1 cellular context compared by ENCODE assay signal in the genomic region with DNA sequence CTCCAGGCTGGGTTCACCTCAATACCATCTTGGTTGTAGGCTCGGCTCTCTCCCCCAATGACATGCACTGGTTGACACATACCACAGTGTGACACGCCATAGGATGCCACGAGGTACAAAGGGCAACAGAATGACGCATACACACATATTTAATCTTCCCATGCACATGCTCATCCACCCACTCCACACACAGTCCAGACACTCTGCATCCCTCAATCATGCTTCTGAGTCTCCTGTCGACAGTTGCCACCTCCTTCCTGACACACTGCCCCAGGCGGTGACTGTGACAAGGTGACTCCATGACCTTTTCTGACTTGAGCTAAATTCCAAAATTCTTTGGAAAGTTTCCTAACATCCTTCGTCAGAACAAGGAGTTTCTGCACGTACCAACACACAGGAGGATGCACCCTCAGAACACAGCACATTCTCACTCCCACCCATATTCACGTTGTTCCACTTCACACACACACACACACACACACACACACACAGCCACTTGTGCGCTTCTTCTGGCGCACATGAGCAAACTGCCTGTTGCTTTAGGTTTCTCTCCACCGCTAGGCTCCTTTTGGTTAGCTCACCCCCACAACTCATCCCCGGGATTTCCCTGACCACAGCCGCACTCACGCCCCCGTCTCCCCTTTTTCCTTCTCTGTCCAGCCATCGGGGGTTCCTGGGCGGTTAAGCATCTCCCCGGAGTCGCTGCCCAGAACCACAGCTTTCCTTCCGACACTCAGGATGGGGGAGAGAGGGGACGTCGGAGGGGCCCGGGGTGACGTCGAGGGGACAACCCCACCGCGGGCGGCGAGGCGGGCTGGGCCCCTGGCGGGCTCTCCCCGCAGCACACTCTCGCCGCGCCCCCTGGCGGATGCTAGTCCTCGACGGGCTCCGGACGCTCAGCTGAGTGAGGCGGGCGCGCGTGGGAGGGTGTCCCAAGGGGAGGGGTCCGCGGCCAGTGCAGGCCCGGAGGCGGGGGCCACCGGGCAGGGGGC.
TF ChIP-seq lines count a peak whose summit lies in the region.

No MANE protein-coding gene starts in this region.

TF ChIP-seq in K562, 482 proteins besides CTCF, POLR2A, EP300 and RAD21 (continued from another document and continues in another):
- TF ChIP-seq, protein P1, sequence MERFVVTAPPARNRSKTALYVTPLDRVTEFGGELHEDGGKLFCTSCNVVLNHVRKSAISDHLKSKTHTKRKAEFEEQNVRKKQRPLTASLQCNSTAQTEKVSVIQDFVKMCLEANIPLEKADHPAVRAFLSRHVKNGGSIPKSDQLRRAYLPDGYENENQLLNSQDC (CRISPR knock-in tag; IDR thresholded peaks at IDR 0.05) = no peak
- TF ChIP-seq BDP1 (IDR thresholded peaks at IDR 0.05; ENCODE audit: insufficient read depth, insufficient read length) = no peak
- TF ChIP-seq, protein P2, sequence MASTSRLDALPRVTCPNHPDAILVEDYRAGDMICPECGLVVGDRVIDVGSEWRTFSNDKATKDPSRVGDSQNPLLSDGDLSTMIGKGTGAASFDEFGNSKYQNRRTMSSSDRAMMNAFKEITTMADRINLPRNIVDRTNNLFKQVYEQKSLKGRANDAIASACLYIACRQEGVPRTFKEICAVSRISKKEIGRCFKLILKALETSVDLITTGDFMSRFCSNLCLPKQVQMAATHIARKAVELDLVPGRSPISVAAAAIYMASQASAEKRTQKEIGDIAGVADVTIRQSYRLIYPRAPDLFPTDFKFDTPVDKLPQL (IDR thresholded peaks at IDR 0.05; ENCODE audit: extremely low read depth, insufficient read length) = no peak
- no peak for TF ChIP-seq PHTF2 (CRISPR knock-in tag; IDR thresholded peaks at IDR 0.05)
- TF ChIP-seq EGR1 (conservative IDR thresholded peaks at IDR 0.05) = peak; percentile 82
- TF ChIP-seq ZBTB7A (IDR thresholded peaks at IDR 0.05; ENCODE audit: borderline replicate concordance, control insufficient read depth, low read depth, low read length) = peak; percentile 93
- TF ChIP-seq WHSC1 (IDR thresholded peaks at IDR 0.05; ENCODE audit: low read length) = no peak
- TF ChIP-seq DPF2 (IDR thresholded peaks at IDR 0.05) = 0 out of 2 replicates have a peak, but pooled peaks have one; percentile 18
- TF ChIP-seq, protein P3, sequence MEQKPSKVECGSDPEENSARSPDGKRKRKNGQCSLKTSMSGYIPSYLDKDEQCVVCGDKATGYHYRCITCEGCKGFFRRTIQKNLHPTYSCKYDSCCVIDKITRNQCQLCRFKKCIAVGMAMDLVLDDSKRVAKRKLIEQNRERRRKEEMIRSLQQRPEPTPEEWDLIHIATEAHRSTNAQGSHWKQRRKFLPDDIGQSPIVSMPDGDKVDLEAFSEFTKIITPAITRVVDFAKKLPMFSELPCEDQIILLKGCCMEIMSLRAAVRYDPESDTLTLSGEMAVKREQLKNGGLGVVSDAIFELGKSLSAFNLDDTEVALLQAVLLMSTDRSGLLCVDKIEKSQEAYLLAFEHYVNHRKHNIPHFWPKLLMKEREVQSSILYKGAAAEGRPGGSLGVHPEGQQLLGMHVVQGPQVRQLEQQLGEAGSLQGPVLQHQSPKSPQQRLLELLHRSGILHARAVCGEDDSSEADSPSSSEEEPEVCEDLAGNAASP (IDR thresholded peaks at IDR 0.05) = no peak
- TF ChIP-seq SAP30 (IDR thresholded peaks at IDR 0.05; ENCODE audit: borderline replicate concordance, insufficient read depth, low read depth, low read length, poor library complexity, severe bottlenecking) = no peak
- no peak for TF ChIP-seq SIRT6 (IDR thresholded peaks at IDR 0.05; ENCODE audit: low read depth, low read length)
- TF ChIP-seq, protein P4, sequence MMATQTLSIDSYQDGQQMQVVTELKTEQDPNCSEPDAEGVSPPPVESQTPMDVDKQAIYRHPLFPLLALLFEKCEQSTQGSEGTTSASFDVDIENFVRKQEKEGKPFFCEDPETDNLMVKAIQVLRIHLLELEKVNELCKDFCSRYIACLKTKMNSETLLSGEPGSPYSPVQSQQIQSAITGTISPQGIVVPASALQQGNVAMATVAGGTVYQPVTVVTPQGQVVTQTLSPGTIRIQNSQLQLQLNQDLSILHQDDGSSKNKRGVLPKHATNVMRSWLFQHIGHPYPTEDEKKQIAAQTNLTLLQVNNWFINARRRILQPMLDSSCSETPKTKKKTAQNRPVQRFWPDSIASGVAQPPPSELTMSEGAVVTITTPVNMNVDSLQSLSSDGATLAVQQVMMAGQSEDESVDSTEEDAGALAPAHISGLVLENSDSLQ (IDR thresholded peaks at IDR 0.05) = no peak
- TF ChIP-seq KDM1A (IDR thresholded peaks at IDR 0.05) = peak in 1 of 2 experiments; percentile 24; a peak in 1 of 4 replicates
- TF ChIP-seq, protein P5, sequence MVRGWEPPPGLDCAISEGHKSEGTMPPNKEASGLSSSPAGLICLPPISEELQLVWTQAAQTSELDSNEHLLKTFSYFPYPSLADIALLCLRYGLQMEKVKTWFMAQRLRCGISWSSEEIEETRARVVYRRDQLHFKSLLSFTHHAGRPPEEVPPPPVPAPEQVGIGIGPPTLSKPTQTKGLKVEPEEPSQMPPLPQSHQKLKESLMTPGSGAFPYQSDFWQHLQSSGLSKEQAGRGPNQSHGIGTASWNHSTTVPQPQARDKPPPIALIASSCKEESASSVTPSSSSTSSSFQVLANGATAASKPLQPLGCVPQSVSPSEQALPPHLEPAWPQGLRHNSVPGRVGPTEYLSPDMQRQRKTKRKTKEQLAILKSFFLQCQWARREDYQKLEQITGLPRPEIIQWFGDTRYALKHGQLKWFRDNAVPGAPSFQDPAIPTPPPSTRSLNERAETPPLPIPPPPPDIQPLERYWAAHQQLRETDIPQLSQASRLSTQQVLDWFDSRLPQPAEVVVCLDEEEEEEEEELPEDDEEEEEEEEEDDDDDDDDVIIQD (CRISPR knock-in tag; IDR thresholded peaks at IDR 0.05) = no peak
- TF ChIP-seq, protein P6, sequence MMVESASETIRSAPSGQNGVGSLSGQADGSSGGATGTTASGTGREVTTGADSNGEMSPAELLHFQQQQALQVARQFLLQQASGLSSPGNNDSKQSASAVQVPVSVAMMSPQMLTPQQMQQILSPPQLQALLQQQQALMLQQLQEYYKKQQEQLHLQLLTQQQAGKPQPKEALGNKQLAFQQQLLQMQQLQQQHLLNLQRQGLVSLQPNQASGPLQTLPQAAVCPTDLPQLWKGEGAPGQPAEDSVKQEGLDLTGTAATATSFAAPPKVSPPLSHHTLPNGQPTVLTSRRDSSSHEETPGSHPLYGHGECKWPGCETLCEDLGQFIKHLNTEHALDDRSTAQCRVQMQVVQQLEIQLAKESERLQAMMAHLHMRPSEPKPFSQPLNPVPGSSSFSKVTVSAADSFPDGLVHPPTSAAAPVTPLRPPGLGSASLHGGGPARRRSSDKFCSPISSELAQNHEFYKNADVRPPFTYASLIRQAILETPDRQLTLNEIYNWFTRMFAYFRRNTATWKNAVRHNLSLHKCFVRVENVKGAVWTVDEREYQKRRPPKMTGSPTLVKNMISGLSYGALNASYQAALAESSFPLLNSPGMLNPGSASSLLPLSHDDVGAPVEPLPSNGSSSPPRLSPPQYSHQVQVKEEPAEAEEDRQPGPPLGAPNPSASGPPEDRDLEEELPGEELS (CRISPR knock-in tag; IDR thresholded peaks at IDR 0.05; ENCODE audit: borderline replicate concordance) = no peak
- no peak for TF ChIP-seq BRD4 (IDR thresholded peaks at IDR 0.05)
- no peak for TF ChIP-seq NCOA4 (IDR thresholded peaks at IDR 0.05; ENCODE audit: partially characterized antibody)
- TF ChIP-seq KAT7 (CRISPR knock-in tag; IDR thresholded peaks at IDR 0.05; ENCODE audit: borderline replicate concordance) = no peak
- TF ChIP-seq, protein P7, sequence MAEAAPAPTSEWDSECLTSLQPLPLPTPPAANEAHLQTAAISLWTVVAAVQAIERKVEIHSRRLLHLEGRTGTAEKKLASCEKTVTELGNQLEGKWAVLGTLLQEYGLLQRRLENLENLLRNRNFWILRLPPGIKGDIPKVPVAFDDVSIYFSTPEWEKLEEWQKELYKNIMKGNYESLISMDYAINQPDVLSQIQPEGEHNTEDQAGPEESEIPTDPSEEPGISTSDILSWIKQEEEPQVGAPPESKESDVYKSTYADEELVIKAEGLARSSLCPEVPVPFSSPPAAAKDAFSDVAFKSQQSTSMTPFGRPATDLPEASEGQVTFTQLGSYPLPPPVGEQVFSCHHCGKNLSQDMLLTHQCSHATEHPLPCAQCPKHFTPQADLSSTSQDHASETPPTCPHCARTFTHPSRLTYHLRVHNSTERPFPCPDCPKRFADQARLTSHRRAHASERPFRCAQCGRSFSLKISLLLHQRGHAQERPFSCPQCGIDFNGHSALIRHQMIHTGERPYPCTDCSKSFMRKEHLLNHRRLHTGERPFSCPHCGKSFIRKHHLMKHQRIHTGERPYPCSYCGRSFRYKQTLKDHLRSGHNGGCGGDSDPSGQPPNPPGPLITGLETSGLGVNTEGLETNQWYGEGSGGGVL (CRISPR knock-in tag; IDR thresholded peaks at IDR 0.05) = no peak
- TF ChIP-seq, protein P8, sequence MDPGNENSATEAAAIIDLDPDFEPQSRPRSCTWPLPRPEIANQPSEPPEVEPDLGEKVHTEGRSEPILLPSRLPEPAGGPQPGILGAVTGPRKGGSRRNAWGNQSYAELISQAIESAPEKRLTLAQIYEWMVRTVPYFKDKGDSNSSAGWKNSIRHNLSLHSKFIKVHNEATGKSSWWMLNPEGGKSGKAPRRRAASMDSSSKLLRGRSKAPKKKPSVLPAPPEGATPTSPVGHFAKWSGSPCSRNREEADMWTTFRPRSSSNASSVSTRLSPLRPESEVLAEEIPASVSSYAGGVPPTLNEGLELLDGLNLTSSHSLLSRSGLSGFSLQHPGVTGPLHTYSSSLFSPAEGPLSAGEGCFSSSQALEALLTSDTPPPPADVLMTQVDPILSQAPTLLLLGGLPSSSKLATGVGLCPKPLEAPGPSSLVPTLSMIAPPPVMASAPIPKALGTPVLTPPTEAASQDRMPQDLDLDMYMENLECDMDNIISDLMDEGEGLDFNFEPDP (CRISPR knock-in tag; IDR thresholded peaks at IDR 0.05) = no peak
- TF ChIP-seq DDX20 (tag; IDR thresholded peaks at IDR 0.05; ENCODE audit: low read depth) = no peak
- TF ChIP-seq KDM5B (IDR thresholded peaks at IDR 0.05; ENCODE audit: insufficient replicate concordance, low read depth, low read length) = no peak
- no peak for TF ChIP-seq TAF9B (IDR thresholded peaks at IDR 0.05; ENCODE audit: partially characterized antibody)
- no peak for TF ChIP-seq CHD4 (IDR thresholded peaks at IDR 0.05; ENCODE audit: insufficient read depth, insufficient replicate concordance, low read depth, low read length, poor library complexity, severe bottlenecking)
- TF ChIP-seq, protein P9, sequence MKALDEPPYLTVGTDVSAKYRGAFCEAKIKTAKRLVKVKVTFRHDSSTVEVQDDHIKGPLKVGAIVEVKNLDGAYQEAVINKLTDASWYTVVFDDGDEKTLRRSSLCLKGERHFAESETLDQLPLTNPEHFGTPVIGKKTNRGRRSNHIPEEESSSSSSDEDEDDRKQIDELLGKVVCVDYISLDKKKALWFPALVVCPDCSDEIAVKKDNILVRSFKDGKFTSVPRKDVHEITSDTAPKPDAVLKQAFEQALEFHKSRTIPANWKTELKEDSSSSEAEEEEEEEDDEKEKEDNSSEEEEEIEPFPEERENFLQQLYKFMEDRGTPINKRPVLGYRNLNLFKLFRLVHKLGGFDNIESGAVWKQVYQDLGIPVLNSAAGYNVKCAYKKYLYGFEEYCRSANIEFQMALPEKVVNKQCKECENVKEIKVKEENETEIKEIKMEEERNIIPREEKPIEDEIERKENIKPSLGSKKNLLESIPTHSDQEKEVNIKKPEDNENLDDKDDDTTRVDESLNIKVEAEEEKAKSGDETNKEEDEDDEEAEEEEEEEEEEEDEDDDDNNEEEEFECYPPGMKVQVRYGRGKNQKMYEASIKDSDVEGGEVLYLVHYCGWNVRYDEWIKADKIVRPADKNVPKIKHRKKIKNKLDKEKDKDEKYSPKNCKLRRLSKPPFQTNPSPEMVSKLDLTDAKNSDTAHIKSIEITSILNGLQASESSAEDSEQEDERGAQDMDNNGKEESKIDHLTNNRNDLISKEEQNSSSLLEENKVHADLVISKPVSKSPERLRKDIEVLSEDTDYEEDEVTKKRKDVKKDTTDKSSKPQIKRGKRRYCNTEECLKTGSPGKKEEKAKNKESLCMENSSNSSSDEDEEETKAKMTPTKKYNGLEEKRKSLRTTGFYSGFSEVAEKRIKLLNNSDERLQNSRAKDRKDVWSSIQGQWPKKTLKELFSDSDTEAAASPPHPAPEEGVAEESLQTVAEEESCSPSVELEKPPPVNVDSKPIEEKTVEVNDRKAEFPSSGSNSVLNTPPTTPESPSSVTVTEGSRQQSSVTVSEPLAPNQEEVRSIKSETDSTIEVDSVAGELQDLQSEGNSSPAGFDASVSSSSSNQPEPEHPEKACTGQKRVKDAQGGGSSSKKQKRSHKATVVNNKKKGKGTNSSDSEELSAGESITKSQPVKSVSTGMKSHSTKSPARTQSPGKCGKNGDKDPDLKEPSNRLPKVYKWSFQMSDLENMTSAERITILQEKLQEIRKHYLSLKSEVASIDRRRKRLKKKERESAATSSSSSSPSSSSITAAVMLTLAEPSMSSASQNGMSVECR (CRISPR knock-in tag; IDR thresholded peaks at IDR 0.05) = no peak; the same call in 1 of the 2 replicates
- TF ChIP-seq IRF2 (CRISPR knock-in tag; IDR thresholded peaks at IDR 0.05) = no peak
- TF ChIP-seq, protein P10, sequence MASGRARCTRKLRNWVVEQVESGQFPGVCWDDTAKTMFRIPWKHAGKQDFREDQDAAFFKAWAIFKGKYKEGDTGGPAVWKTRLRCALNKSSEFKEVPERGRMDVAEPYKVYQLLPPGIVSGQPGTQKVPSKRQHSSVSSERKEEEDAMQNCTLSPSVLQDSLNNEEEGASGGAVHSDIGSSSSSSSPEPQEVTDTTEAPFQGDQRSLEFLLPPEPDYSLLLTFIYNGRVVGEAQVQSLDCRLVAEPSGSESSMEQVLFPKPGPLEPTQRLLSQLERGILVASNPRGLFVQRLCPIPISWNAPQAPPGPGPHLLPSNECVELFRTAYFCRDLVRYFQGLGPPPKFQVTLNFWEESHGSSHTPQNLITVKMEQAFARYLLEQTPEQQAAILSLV (tag; IDR thresholded peaks at IDR 0.05) = no peak
- no peak for TF ChIP-seq XRCC3 (IDR thresholded peaks at IDR 0.05)
- TF ChIP-seq ATF1 (CRISPR knock-in tag; IDR thresholded peaks at IDR 0.05) = no peak
- TF ChIP-seq ATF1 (tag; IDR thresholded peaks at IDR 0.05) = peak; percentile 30
- TF ChIP-seq ZNF76 (CRISPR knock-in tag; IDR thresholded peaks at IDR 0.05; ENCODE audit: borderline replicate concordance) = no peak
- TF ChIP-seq, protein P11, sequence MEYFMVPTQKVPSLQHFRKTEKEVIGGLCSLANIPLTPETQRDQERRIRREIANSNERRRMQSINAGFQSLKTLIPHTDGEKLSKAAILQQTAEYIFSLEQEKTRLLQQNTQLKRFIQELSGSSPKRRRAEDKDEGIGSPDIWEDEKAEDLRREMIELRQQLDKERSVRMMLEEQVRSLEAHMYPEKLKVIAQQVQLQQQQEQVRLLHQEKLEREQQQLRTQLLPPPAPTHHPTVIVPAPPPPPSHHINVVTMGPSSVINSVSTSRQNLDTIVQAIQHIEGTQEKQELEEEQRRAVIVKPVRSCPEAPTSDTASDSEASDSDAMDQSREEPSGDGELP (CRISPR knock-in tag; IDR thresholded peaks at IDR 0.05; ENCODE audit: borderline replicate concordance) = peak; percentile 94
- TF ChIP-seq SOX6 (IDR thresholded peaks at IDR 0.05) = no peak
